ENCODE assay signal across 9 cellular contexts in genomic region chr17:50129303-50129945, GRCh38. TPM values are rescaled to one million over a fixed set of nuclear protein-coding genes. Genes with fewer than 3 reads are reported as not detected.
DNase-seq lines count a peak whose midpoint lies in the region; ATAC-seq and TF ChIP-seq lines count a peak whose summit lies in the region.
"Had no signal": no experiment of that assay in that cellular context is flagged by ENCODE, and none has a peak within 500 bp of the region (broad histone marks: within the 10 kb centered on the region; RNA-seq: fewer than 3 reads in every experiment).

No MANE protein-coding gene starts in this region.

- peak overlapping the region in 1 of 2 donors; percentile 46 for H3K27ac ChIP-seq in right atrium auricular region

- peak; percentile 61 for ATAC-seq in stimulated activated effector memory CD8-positive, alpha-beta T cell treated with anti-CD3 and anti-CD28 coated beads, Interleukin-12 subunit alpha, Interleukin-12 subunit beta, amount 100 ng/mL, for 72 hours
- ATAC-seq in HG03442 (IDR thresholded peaks at IDR 0.05; ENCODE audit: unreplicated experiment): no peak
- no peak for ATAC-seq in HG03095 (IDR thresholded peaks at IDR 0.05; ENCODE audit: unreplicated experiment)
- no peak for ATAC-seq in HG02870 (IDR thresholded peaks at IDR 0.05; ENCODE audit: unreplicated experiment)

- peaks cover 0 to 57% of the 10 kb centered on the region in 2 donors for H3K4me1 ChIP-seq in right atrium auricular region

- peak overlapping the region; percentile 40 to 57 for H3K4me3 ChIP-seq in right atrium auricular region

- peak overlapping the region; percentile 67 for H3K4me3 Mint-ChIP-seq in stimulated activated effector memory CD8-positive, alpha-beta T cell treated with anti-CD3 and anti-CD28 coated beads, Interleukin-12 subunit alpha, Interleukin-12 subunit beta, amount 100 ng/mL, for 72 hours

- peaks cover 43% of the 10 kb centered on the region for H3K4me1 Mint-ChIP-seq in stimulated activated effector memory CD8-positive, alpha-beta T cell treated with anti-CD3 and anti-CD28 coated beads, Interleukin-12 subunit alpha, Interleukin-12 subunit beta, amount 100 ng/mL, for 72 hours

- H3K27ac Mint-ChIP-seq in stimulated activated effector memory CD8-positive, alpha-beta T cell treated with anti-CD3 and anti-CD28 coated beads, Interleukin-12 subunit alpha, Interleukin-12 subunit beta, amount 100 ng/mL, for 72 hours: no peak overlapping the region

- DNase-seq in Daoy (ENCODE audit: low read depth) (peak; percentile 57), MV-4-11 (lab: John Stamatoyannopoulos, UW) (peak; percentile 14), right atrium auricular region (ENCODE audit: low spot score) (no peak)
- DNase-seq in activated naive CD4-positive, alpha-beta T cell treated with Interleukin-2 at 50 U/mL for 16 hours: peak; percentile 50
- DNase-seq in stimulated activated effector memory CD8-positive, alpha-beta T cell treated with anti-CD3 and anti-CD28 coated beads, Interleukin-12 subunit alpha, Interleukin-12 subunit beta, amount 100 ng/mL, for 72 hours (ENCODE audit: low spot score in 2 of 2): no peak

- peaks cover 38% of the 10 kb centered on the region for H3K36me3 Mint-ChIP-seq in stimulated activated effector memory CD8-positive, alpha-beta T cell treated with anti-CD3 and anti-CD28 coated beads, Interleukin-12 subunit alpha, Interleukin-12 subunit beta, amount 100 ng/mL, for 72 hours

- peaks cover 6% of the 10 kb centered on the region for H3K36me3 ChIP-seq in right atrium auricular region

- no peaks in the 10 kb centered on the region for H3K27me3 ChIP-seq in right atrium auricular region

- no peak for TF ChIP-seq CTCF in right atrium auricular region (IDR thresholded peaks at IDR 0.05)

- no peaks in the 10 kb centered on the region for H3K9me3 Mint-ChIP-seq in stimulated activated effector memory CD8-positive, alpha-beta T cell treated with anti-CD3 and anti-CD28 coated beads, Interleukin-12 subunit alpha, Interleukin-12 subunit beta, amount 100 ng/mL, for 72 hours

- no peaks in the 10 kb centered on the region for H3K9me3 ChIP-seq in right atrium auricular region

RNA-seq across cellular contexts. Expression of gene SAMD14, which starts 0.5 kb away (rescaled TPM):
- 1.7 and 2.6 TPM in 2 replicates for total RNA-seq in Daoy (2014; rRNA removed; shearing (Covaris generic))
- total RNA-seq in right atrium auricular region: 1 to 10 TPM in 1 of 2 donors, under 1 TPM in 1; 0.78 to 1.1 TPM

RNA-seq across cellular contexts. Expression of gene PPP1R9B, which starts 21.1 kb away (rescaled TPM):
- 28.8 and 36.3 TPM in 2 replicates for total RNA-seq in Daoy (2014; rRNA removed; shearing (Covaris generic))
- 10 to 100 TPM; 16.9 to 24.2 TPM for total RNA-seq in right atrium auricular region

RNA-seq across cellular contexts. Expression of gene PDK2, which starts 34.3 kb away (rescaled TPM):
- total RNA-seq in Daoy (2014; rRNA removed; shearing (Covaris generic)): 4.5 and 5.7 TPM in 2 replicates
- 100 to 1,000 TPM; 186 to 214 TPM for total RNA-seq in right atrium auricular region

RNA-seq across cellular contexts. Expression of gene SGCA, which starts 36.4 kb away (rescaled TPM):
- 0.51 and 1.3 TPM in 2 replicates for total RNA-seq in Daoy (2014; rRNA removed; shearing (Covaris generic))
- total RNA-seq in right atrium auricular region: 100 to 1,000 TPM; 120 to 207 TPM
- total RNA-seq: renal cortical epithelial cell had no signal

Comparison
In these comparisons a context has a peak if more than half of its experiments do, and no peak if none do; other contexts are left out.
1. DNase-seq: peak in Daoy (single experiment), MV-4-11 (single experiment) and activated naive CD4-positive, alpha-beta T cell treated with Interleukin-2 at 50 U/mL for 16 hours (single experiment); none in right atrium auricular region (single experiment) and stimulated activated effector memory CD8-positive, alpha-beta T cell treated with anti-CD3 and anti-CD28 coated beads, Interleukin-12 subunit alpha, Interleukin-12 subunit beta, amount 100 ng/mL, for 72 hours (0 of 2).
2. RNA of gene PDK2, which starts 34.3 kb away (total RNA-seq): 186 to 214 TPM in right atrium auricular region; 4.5 to 5.7 TPM in Daoy; every median in the first group is over 10 times any median in the second.